In the genomic region with DNA sequence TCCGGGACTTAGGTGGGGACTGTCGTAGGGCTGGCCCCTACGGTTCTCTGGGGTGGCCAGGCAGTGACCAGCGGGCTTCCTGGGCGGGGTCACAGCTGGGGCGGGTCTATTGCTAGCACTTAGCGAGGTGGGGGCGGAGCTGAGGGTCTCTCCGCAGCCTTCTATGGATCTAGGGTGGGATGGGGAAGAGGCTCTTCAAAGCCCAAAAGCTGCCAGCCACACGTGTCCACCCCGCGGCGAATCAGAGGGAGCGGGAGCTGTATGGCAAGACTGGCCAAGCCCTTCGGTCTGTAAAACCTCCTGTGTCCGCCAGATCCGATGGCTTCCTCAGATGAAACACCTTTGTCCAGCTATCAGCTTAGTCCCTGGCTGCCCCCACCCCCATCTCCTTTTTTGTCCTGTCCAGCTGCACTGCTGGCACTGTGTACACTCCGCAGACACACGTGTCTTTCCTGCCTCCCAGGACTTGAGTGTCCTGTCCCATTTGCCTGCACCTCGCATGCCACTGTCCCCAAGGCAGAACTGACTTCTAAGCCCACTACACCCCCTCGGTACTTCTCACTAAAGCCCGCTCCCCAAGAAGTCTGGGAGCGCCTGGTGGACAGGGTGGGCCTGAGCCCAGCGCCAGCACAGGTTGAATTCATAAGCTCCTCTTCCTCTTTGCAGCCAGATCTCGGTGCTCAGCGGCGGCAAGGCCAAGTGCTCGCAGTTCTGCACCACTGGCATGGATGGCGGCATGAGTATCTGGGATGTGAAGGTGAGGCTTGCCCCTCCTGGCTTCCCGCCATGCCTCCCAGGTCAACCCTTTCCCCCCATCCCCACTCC, we compare ENCODE assay signal across 9 cellular contexts. TPM values are rescaled to one million over a fixed set of nuclear protein-coding genes. Genes with fewer than 3 reads are reported as not detected.
DNase-seq lines count a peak whose midpoint lies in the region; ATAC-seq and TF ChIP-seq lines count a peak whose summit lies in the region.
"Had no signal": no experiment of that assay in that cellular context is flagged by ENCODE, and none has a peak within 500 bp of the region (broad histone marks: within the 10 kb centered on the region; RNA-seq: fewer than 3 reads in every experiment).

No MANE protein-coding gene starts in this region.

- peak overlapping the region; percentile 97 for H2AFZ ChIP-seq in parathyroid adenoma

- no peaks in the 10 kb centered on the region for H3K79me2 ChIP-seq in parathyroid adenoma

- H3K4me3 ChIP-seq in SJCRH30 (peak overlapping the region; percentile 52), fibroblast of villous mesenchyme (ENCODE audit: low read depth, low read length) (peak overlapping the region; percentile 41), parathyroid adenoma (ENCODE audit: low read depth, low read length) (peak overlapping the region; percentile 60)
- H3K4me3 ChIP-seq: A549 had no signal

- TF ChIP-seq CTCF in fibroblast of villous mesenchyme (IDR thresholded peaks at IDR 0.05; ENCODE audit: insufficient read depth, low read depth, low read length) (no peak), parathyroid adenoma (IDR thresholded peaks at IDR 0.05) (no peak)

- H3K4me2 ChIP-seq in parathyroid adenoma (ENCODE audit: low read length), result peak overlapping the region; percentile 91
- H3K4me2 ChIP-seq: A549 had no signal

- no peak overlapping the region for H3K9ac ChIP-seq in parathyroid adenoma

- H3K9me3 ChIP-seq in SJCRH30 (replicated peaks) (no peaks in the 10 kb centered on the region), parathyroid adenoma (ENCODE audit: control insufficient read depth, low read length) (no peaks in the 10 kb centered on the region)
- H3K9me3 ChIP-seq: A549 had no signal

- DNase-seq in NCI-H2081 (lab: John Stamatoyannopoulos, UW) (peak; percentile 43 to 75), NCI-H2081 treated with DMSO at 0.1 percent for 48 hours (lab: John Stamatoyannopoulos, UW) (no peak), SJCRH30 (peak; percentile 69 to 70), fibroblast of villous mesenchyme (ENCODE audit: low read depth) (no peak)

- H3K27me3 ChIP-seq in SJCRH30 (no peaks in the 10 kb centered on the region), parathyroid adenoma (ENCODE audit: control insufficient read depth, insufficient read depth, low read length) (no peaks in the 10 kb centered on the region)

- no peaks in the 10 kb centered on the region for H3K4me1 ChIP-seq in SJCRH30
- H3K4me1 ChIP-seq in parathyroid adenoma, result peaks cover 5% of the 10 kb centered on the region
- H3K4me1 ChIP-seq: A549 had no signal

- H3K27ac ChIP-seq in SJCRH30, result no peak overlapping the region
- H3K27ac ChIP-seq in parathyroid adenoma, result peak overlapping the region; percentile 27
- H3K27ac ChIP-seq: A549 had no signal

- ATAC-seq in GM18907 (IDR thresholded peaks at IDR 0.05; ENCODE audit: unreplicated experiment) (no peak), HG03025 (IDR thresholded peaks at IDR 0.05; ENCODE audit: low FRiP score, unreplicated experiment) (no peak), HG02798 (IDR thresholded peaks at IDR 0.05; ENCODE audit: poor library complexity, unreplicated experiment) (no peak)
- ATAC-seq: A549 had no signal

- H3K36me3 ChIP-seq in SJCRH30 (peaks cover 34% of the 10 kb centered on the region), parathyroid adenoma (ENCODE audit: control insufficient read depth, insufficient read depth, low read length) (no peaks in the 10 kb centered on the region)

RNA-seq across cellular contexts. Expression of gene PDAP1, which starts 14.8 kb away (rescaled TPM):
- total RNA-seq in SJCRH30 (2014; rRNA removed; shearing (Covaris generic)), result 72.8 and 76.8 TPM in 2 replicates
- 34.5 and 38.0 TPM in 2 replicates for total RNA-seq in fibroblast of villous mesenchyme

RNA-seq across cellular contexts. Expression of gene BUD31, which starts 15.2 kb away (rescaled TPM):
- 132 and 136 TPM in 2 replicates for total RNA-seq in SJCRH30 (2014; rRNA removed; shearing (Covaris generic))
- 101 and 170 TPM in 2 replicates for total RNA-seq in fibroblast of villous mesenchyme

RNA-seq across cellular contexts. Expression of gene ARPC1B, which starts 19.0 kb away (rescaled TPM):
- 40.9 and 42.2 TPM in 2 replicates for total RNA-seq in SJCRH30 (2014; rRNA removed; shearing (Covaris generic))
- total RNA-seq in fibroblast of villous mesenchyme, result 186 and 241 TPM in 2 replicates

RNA-seq across cellular contexts. Expression of gene PTCD1, which starts 45.0 kb away (rescaled TPM):
- 7.5 and 8.2 TPM in 2 replicates for total RNA-seq in SJCRH30 (2014; rRNA removed; shearing (Covaris generic))
- 7.7 and 8.2 TPM in 2 replicates for total RNA-seq in fibroblast of villous mesenchyme

RNA-seq across cellular contexts. Expression of gene CPSF4, which starts 45.2 kb away (rescaled TPM):
- total RNA-seq in SJCRH30 (2014; rRNA removed; shearing (Covaris generic)), result 58.9 and 76.8 TPM in 2 replicates
- 33.8 and 38.4 TPM in 2 replicates for total RNA-seq in fibroblast of villous mesenchyme

Comparison
In these comparisons a context has a peak if more than half of its experiments do, and no peak if none do; other contexts are left out.
1. DNase-seq: peak in NCI-H2081 (2 of 2) and SJCRH30 (2 of 2); none in NCI-H2081 treated with DMSO at 0.1 percent for 48 hours (single experiment) and fibroblast of villous mesenchyme (single experiment).
2. Peak in every context shown above with its lines, with median percentiles within 50 percentile points of each other: H3K4me3 ChIP-seq.